In the genomic region with DNA sequence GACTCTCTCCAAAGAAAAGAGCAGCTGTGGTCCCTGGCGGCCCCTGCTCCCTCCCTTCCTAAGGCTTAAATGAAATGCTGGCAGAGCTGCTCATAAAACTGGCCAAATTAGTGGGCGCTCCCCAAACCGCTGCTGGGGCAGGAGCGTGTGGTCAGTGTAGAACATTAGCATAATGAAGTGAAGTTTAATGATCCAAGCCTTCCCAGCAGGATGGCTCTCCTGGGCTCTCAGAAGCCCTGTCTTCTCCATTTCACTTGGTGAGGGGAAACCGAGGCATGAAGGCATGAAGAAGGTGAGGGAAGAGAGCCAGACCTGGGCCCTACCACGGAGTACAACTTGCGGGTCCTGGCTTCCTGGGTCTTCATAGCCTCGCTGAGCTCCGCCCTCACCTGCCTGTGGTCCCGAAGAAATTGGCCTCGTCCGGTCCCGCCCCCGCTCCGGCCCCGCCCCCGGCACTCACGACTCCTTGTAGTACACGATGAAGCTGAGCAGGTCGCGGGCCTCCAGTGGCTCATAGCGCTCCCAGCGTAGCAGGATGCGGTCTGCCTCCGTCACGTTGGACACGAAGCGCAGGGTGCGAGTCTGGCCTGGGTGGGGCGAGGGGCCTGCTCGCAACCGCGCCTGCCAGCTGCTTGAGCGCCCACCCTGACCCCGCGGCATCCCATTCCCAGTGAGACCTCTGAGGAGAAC, we compare ENCODE assay signal across 9 cellular contexts. TPM values are rescaled to one million over a fixed set of nuclear protein-coding genes. Genes with fewer than 3 reads are reported as not detected.
DNase-seq lines count a peak whose midpoint lies in the region; ATAC-seq and TF ChIP-seq lines count a peak whose summit lies in the region.
"Had no signal": no experiment of that assay in that cellular context is flagged by ENCODE, and none has a peak within 500 bp of the region (broad histone marks: within the 10 kb centered on the region; RNA-seq: fewer than 3 reads in every experiment).

No MANE protein-coding gene starts in this region.

- TF ChIP-seq CTCF in GM13976 (IDR thresholded peaks at IDR 0.05; ENCODE audit: borderline replicate concordance, control extremely low read depth, extremely low read depth, insufficient read depth, missing control alignments) (no peak), GM10266 (IDR thresholded peaks at IDR 0.05; ENCODE audit: control insufficient read depth, insufficient read depth, low read depth, missing control alignments) (no peak)

- H3K36me3 Mint-ChIP-seq in activated naive CD8-positive, alpha-beta T cell: no peaks in the 10 kb centered on the region

- H3K4me3 Mint-ChIP-seq in activated naive CD8-positive, alpha-beta T cell: peak overlapping the region; percentile 46
- H3K4me3 Mint-ChIP-seq in stimulated activated naive CD8-positive, alpha-beta T cell treated with anti-CD3 and anti-CD28 coated beads, Interleukin-15, amount 100 ng/mL, for 72 hours: peak overlapping the region; percentile 35 to 72

- ATAC-seq in stimulated activated naive CD8-positive, alpha-beta T cell treated with anti-CD3 and anti-CD28 coated beads, Interleukin-15, amount 100 ng/mL, for 72 hours: peak; percentile 90
- ATAC-seq in GM21723 (IDR thresholded peaks at IDR 0.05; ENCODE audit: unreplicated experiment): no peak

- DNase-seq in activated CD4-positive, alpha-beta T cell treated with anti-CD3 and anti-CD28 coated beads for 1 hour: peak; percentile 43
- DNase-seq in mucosa of gallbladder (ENCODE audit: low spot score) (peak; percentile 46), SHP77 (lab: John Stamatoyannopoulos, UW) (no peak), GM13976 (ENCODE audit: low spot score) (no peak), GM10266 (ENCODE audit: extremely low spot score) (no peak)
- DNase-seq in stimulated activated naive CD8-positive, alpha-beta T cell treated with anti-CD3 and anti-CD28 coated beads, Interleukin-15, amount 100 ng/mL, for 72 hours: peak; percentile 59 to 70

- in situ Hi-C loops in GM13976 (cut with MboI; ENCODE audit: low sequenced_read_pairs, unreplicated experiment): no loop called here

- peaks cover 30% of the 10 kb centered on the region for H3K4me1 Mint-ChIP-seq in activated naive CD8-positive, alpha-beta T cell (ENCODE audit: low read depth)
- H3K4me1 Mint-ChIP-seq in stimulated activated naive CD8-positive, alpha-beta T cell treated with anti-CD3 and anti-CD28 coated beads, Interleukin-15, amount 100 ng/mL, for 72 hours: peaks cover 56% of the 10 kb centered on the region

- H3K27me3 Mint-ChIP-seq in activated naive CD8-positive, alpha-beta T cell: peaks cover 7% of the 10 kb centered on the region
- H3K27me3 Mint-ChIP-seq in stimulated activated naive CD8-positive, alpha-beta T cell treated with anti-CD3 and anti-CD28 coated beads, Interleukin-15, amount 100 ng/mL, for 72 hours: peaks cover 49% of the 10 kb centered on the region

- no peak overlapping the region for H3K27ac Mint-ChIP-seq in activated naive CD8-positive, alpha-beta T cell
- no peak overlapping the region for H3K27ac Mint-ChIP-seq in stimulated activated naive CD8-positive, alpha-beta T cell treated with anti-CD3 and anti-CD28 coated beads, Interleukin-15, amount 100 ng/mL, for 72 hours

- H3K9me3 Mint-ChIP-seq in activated naive CD8-positive, alpha-beta T cell (ENCODE audit: low read depth): no peaks in the 10 kb centered on the region
- no peaks in the 10 kb centered on the region for H3K9me3 Mint-ChIP-seq in stimulated activated naive CD8-positive, alpha-beta T cell treated with anti-CD3 and anti-CD28 coated beads, Interleukin-15, amount 100 ng/mL, for 72 hours

RNA-seq across cellular contexts. Expression of a gene that starts 10.3 kb away (rescaled TPM):
- total RNA-seq in mucosa of gallbladder: 0.58 TPM
- total RNA-seq: PC-9 had no signal

RNA-seq across cellular contexts. Expression of a gene that starts 12.1 kb away (rescaled TPM):
- 3.3 TPM for total RNA-seq in mucosa of gallbladder
- total RNA-seq: PC-9 had no signal

RNA-seq across cellular contexts. Expression of a gene that starts 32.0 kb away (rescaled TPM):
- total RNA-seq in mucosa of gallbladder: 5.4 TPM

RNA-seq across cellular contexts. Expression of a gene that starts 44.9 kb away (rescaled TPM):
- total RNA-seq in mucosa of gallbladder: 9.9 TPM

Comparison
In these comparisons a context has a peak if more than half of its experiments do, and no peak if none do; other contexts are left out.
1. DNase-seq: peak in activated CD4-positive, alpha-beta T cell treated with anti-CD3 and anti-CD28 coated beads for 1 hour (single experiment), mucosa of gallbladder (single experiment) and stimulated activated naive CD8-positive, alpha-beta T cell treated with anti-CD3 and anti-CD28 coated beads, Interleukin-15, amount 100 ng/mL, for 72 hours (2 of 2); none in SHP77 (0 of 2), GM13976 (single experiment) and GM10266 (single experiment).